In the genomic region with DNA sequence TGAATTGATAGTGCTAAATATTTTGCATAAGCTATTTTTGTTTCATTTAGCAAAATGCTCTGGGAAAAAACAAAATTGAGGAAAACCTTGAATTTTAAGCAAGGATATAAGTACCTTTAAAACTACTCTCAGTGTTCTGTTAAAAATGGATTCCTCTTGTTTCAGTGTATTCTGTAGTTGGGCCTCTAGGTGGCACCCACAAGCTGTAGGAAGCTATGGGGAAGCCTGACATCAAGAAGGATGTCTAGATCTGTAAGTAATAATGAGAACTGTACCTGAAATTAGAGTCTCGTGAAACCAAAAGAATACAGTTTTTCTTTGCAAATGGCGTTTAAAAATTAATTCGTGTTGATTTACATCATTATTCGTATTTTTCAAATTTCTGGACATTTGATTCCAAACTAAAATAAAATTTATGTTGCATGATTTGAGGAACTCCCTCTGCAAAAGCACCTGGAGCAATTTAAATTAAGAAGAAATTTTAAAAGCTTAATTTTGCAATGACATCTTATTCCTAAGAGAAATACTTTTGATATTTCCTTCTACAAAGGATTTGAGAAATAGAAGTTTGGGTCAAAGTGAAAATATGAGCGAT, we compare ENCODE assay signal across 8 cellular contexts. TPM values are rescaled to one million over a fixed set of nuclear protein-coding genes. Genes with fewer than 3 reads are reported as not detected.
DNase-seq lines count a peak whose midpoint lies in the region; ATAC-seq and TF ChIP-seq lines count a peak whose summit lies in the region.

No MANE protein-coding gene starts in this region.

- WGBS in suprapubic skin, result 18% methylated on average over 5 of the region's 5 CpGs

- H3K27ac ChIP-seq in suprapubic skin, result no peak overlapping the region

- CTCF ChIA-PET in activated CD4-positive, alpha-beta memory T cell treated with anti-CD3 and anti-CD28 coated beads, Interleukin-2, amount 10 ng/mL, durations not matched to agents 7 days and 5 days (lab: Charles Lee), result interaction anchor here (0.6 to 1.3 kb wide), 6 partner anchors 10 to 672 kb away, joined by 3 to 6 read pairs (median 3); no protein-coding TSS in a partner anchor

- H3K4me3 ChIP-seq in suprapubic skin, result no peak overlapping the region

- H3K4me1 ChIP-seq in suprapubic skin, result no peaks in the 10 kb centered on the region

- no peaks in the 10 kb centered on the region for H3K36me3 Mint-ChIP-seq in activated CD4-positive, alpha-beta memory T cell treated with anti-CD3 and anti-CD28 coated beads, Interleukin-2, amount 10 ng/mL, durations not matched to agents 7 days and 5 days (ENCODE audit: low read depth)
- no peaks in the 10 kb centered on the region for H3K36me3 Mint-ChIP-seq in endothelial cell (ENCODE audit: low read depth, unreplicated experiment)
- peaks cover 0 to 4% (median 0%) of the 10 kb centered on the region in 3 donors for H3K36me3 Mint-ChIP-seq in naive thymus-derived CD8-positive, alpha-beta T cell

- DNase-seq in COLO668 (lab: John Stamatoyannopoulos, UW; ENCODE audit: unreplicated experiment), result peak; percentile 63
- DNase-seq in NCI-H460 (ENCODE audit: extremely low read depth, low read depth), result peak; percentile 58
- DNase-seq in activated CD4-positive, alpha-beta memory T cell treated with anti-CD3 and anti-CD28 coated beads, Interleukin-2, amount 10 ng/mL, durations not matched to agents 7 days and 5 days, result peak; percentile 72
- DNase-seq in endothelial cell (ENCODE audit: low spot score), result peak; percentile 71
- DNase-seq in naive thymus-derived CD8-positive, alpha-beta T cell, result peak; percentile 13 to 78 (median 48)
- no peak for DNase-seq in suprapubic skin (ENCODE audit: low spot score in 2 of 2)

- TF ChIP-seq POLR2A in suprapubic skin (IDR thresholded peaks at IDR 0.05), result no peak

- TF ChIP-seq EP300 in suprapubic skin (IDR thresholded peaks at IDR 0.05), result no peak

- ATAC-seq in GM19043 (IDR thresholded peaks at IDR 0.05; ENCODE audit: low read depth, unreplicated experiment) (peak; percentile 87), HG03159 (IDR thresholded peaks at IDR 0.05; ENCODE audit: unreplicated experiment) (peak; percentile 90)
- peak; percentile 89 to 90 for ATAC-seq in naive thymus-derived CD8-positive, alpha-beta T cell

- no peak overlapping the region for H3K27ac Mint-ChIP-seq in activated CD4-positive, alpha-beta memory T cell treated with anti-CD3 and anti-CD28 coated beads, Interleukin-2, amount 10 ng/mL, durations not matched to agents 7 days and 5 days
- H3K27ac Mint-ChIP-seq in endothelial cell (ENCODE audit: unreplicated experiment), result no peak overlapping the region
- no peak overlapping the region for H3K27ac Mint-ChIP-seq in naive thymus-derived CD8-positive, alpha-beta T cell

- no peaks in the 10 kb centered on the region for H3K27me3 ChIP-seq in suprapubic skin

- no peaks in the 10 kb centered on the region for H3K9me3 Mint-ChIP-seq in activated CD4-positive, alpha-beta memory T cell treated with anti-CD3 and anti-CD28 coated beads, Interleukin-2, amount 10 ng/mL, durations not matched to agents 7 days and 5 days
- H3K9me3 Mint-ChIP-seq in endothelial cell (ENCODE audit: unreplicated experiment), result no peaks in the 10 kb centered on the region
- peaks cover 0 to under 1% (median 0%) of the 10 kb centered on the region in 9 donors for H3K9me3 Mint-ChIP-seq in naive thymus-derived CD8-positive, alpha-beta T cell

- no peaks in the 10 kb centered on the region for H3K27me3 Mint-ChIP-seq in activated CD4-positive, alpha-beta memory T cell treated with anti-CD3 and anti-CD28 coated beads, Interleukin-2, amount 10 ng/mL, durations not matched to agents 7 days and 5 days
- H3K27me3 Mint-ChIP-seq in endothelial cell (ENCODE audit: unreplicated experiment), result no peaks in the 10 kb centered on the region
- peaks cover 0 to 3% (median 0%) of the 10 kb centered on the region in 5 donors for H3K27me3 Mint-ChIP-seq in naive thymus-derived CD8-positive, alpha-beta T cell

- H3K9me3 ChIP-seq in suprapubic skin, result no peaks in the 10 kb centered on the region

- no peaks in the 10 kb centered on the region for H3K36me3 ChIP-seq in suprapubic skin

- H3K4me3 Mint-ChIP-seq in activated CD4-positive, alpha-beta memory T cell treated with anti-CD3 and anti-CD28 coated beads, Interleukin-2, amount 10 ng/mL, durations not matched to agents 7 days and 5 days, result no peak overlapping the region
- no peak overlapping the region for H3K4me3 Mint-ChIP-seq in endothelial cell (ENCODE audit: unreplicated experiment)
- no peak overlapping the region for H3K4me3 Mint-ChIP-seq in naive thymus-derived CD8-positive, alpha-beta T cell

- POLR2A ChIA-PET in activated CD4-positive, alpha-beta memory T cell treated with anti-CD3 and anti-CD28 coated beads, Interleukin-2, amount 10 ng/mL, durations not matched to agents 7 days and 5 days (lab: Charles Lee), result no interaction called here
- POLR2A ChIA-PET in naive thymus-derived CD8-positive, alpha-beta T cell (lab: Charles Lee), result no interaction called here

- H3K4me1 Mint-ChIP-seq in activated CD4-positive, alpha-beta memory T cell treated with anti-CD3 and anti-CD28 coated beads, Interleukin-2, amount 10 ng/mL, durations not matched to agents 7 days and 5 days, result peaks cover 4% of the 10 kb centered on the region
- H3K4me1 Mint-ChIP-seq in endothelial cell (ENCODE audit: unreplicated experiment), result peaks cover 12% of the 10 kb centered on the region
- peaks cover 2 to 9% (median 8%) of the 10 kb centered on the region in 4 donors for H3K4me1 Mint-ChIP-seq in naive thymus-derived CD8-positive, alpha-beta T cell

- TF ChIP-seq CTCF in endothelial cell (IDR thresholded peaks at IDR 0.05; ENCODE audit: unreplicated experiment) (peak; percentile 77), suprapubic skin (IDR thresholded peaks at IDR 0.05) (peak; percentile 54 to 71)

RNA-seq across cellular contexts. Expression of a gene that starts 51.2 kb away (rescaled TPM):
- not detected in 2 replicates for total RNA-seq in NCI-H460 (2014; rRNA removed; shearing (Covaris generic))
- polyA plus RNA-seq in NCI-H460 (2014; cell fraction: nucleus; rRNA removed), result not detected in 2 replicates
- not detected for total RNA-seq in activated CD4-positive, alpha-beta memory T cell treated with anti-CD3 and anti-CD28 coated beads, Interleukin-2, amount 10 ng/mL, durations not matched to agents 7 days and 5 days
- total RNA-seq in endothelial cell (ENCODE audit: unreplicated experiment) (1.3 TPM), suprapubic skin (10 to 100 TPM in 1 of 4 donors, 1 to 10 TPM in 3; 5.9 to 18.2 (median 9.5) TPM)
- total RNA-seq in naive thymus-derived CD8-positive, alpha-beta T cell, result not detected
- under 1 TPM in 1 of 3 donors, not detected in 2; 0.40 TPM for polyA plus RNA-seq in naive thymus-derived CD8-positive, alpha-beta T cell

Comparison
In these comparisons a context has a peak if more than half of its experiments do, and no peak if none do; other contexts are left out.
1. DNase-seq: peak in COLO668 (single experiment), NCI-H460 (single experiment), activated CD4-positive, alpha-beta memory T cell treated with anti-CD3 and anti-CD28 coated beads, Interleukin-2, amount 10 ng/mL, durations not matched to agents 7 days and 5 days (single experiment), endothelial cell (single experiment) and naive thymus-derived CD8-positive, alpha-beta T cell (10 of 10); none in suprapubic skin (0 of 2).
2. Peak in every context shown above with its lines, with median percentiles within 50 percentile points of each other: ATAC-seq.